6 cellular contexts compared by ENCODE assay signal in the genomic region with DNA sequence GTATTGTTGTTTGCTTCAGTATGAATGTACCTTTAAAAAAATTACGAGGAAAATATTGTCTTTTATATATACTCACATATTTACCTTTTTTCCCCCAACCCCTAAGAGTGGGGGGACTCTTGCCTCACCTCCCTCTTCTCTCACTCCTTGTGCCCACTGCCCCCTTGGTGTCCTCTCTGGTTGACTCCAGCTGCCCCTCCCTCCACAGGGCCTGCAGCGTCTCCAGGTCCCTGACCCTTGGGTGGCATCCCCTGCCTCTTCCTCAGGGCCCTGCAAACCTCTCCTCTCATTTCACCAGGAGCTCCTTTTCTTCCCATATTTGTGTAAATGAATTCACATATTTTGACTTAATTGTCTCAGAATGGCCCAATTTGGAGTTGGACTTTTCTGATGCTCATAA.
DNase-seq lines count a peak whose midpoint lies in the region; ATAC-seq, FAIRE-seq and TF ChIP-seq lines count a peak whose summit lies in the region.
"Not testable (repeated sequence)": the region's sequence is repeated elsewhere in the genome, so short reads cannot be mapped to it uniquely, and the experiment has no call there.

No MANE protein-coding gene starts in this region.

- not testable (repeated sequence) for H3K27ac Mint-ChIP-seq in activated CD4-positive, alpha-beta T cell treated with anti-CD3 and anti-CD28 coated beads, Interleukin-2, amount 10 ng/mL, durations not matched to agents 24 days and 14 days; activated CD4-positive, alpha-beta T cell treated with anti-CD3 and anti-CD28 coated beads, Interleukin-2, amount 10 ng/mL, durations not matched to agents 7 days and 5 days; osteocyte (ENCODE audit: unreplicated experiment)

- not testable (repeated sequence) for H3K36me3 Mint-ChIP-seq in activated CD4-positive, alpha-beta T cell treated with anti-CD3 and anti-CD28 coated beads, Interleukin-2, amount 10 ng/mL, durations not matched to agents 24 days and 14 days (ENCODE audit: low read depth); activated CD4-positive, alpha-beta T cell treated with anti-CD3 and anti-CD28 coated beads, Interleukin-2, amount 10 ng/mL, durations not matched to agents 7 days and 5 days (ENCODE audit: low read depth); osteocyte (ENCODE audit: unreplicated experiment)

- not testable (repeated sequence) for H3K9me3 Mint-ChIP-seq in activated CD4-positive, alpha-beta T cell treated with anti-CD3 and anti-CD28 coated beads, Interleukin-2, amount 10 ng/mL, durations not matched to agents 24 days and 14 days; activated CD4-positive, alpha-beta T cell treated with anti-CD3 and anti-CD28 coated beads, Interleukin-2, amount 10 ng/mL, durations not matched to agents 7 days and 5 days; osteocyte (ENCODE audit: unreplicated experiment)

- H3K4me1 ChIP-seq in kidney (ENCODE audit: control insufficient read depth in 1 of 2, insufficient read depth in 1 of 2, low read depth in 1 of 2, low read length in 2 of 2) = not testable (repeated sequence)

- H3K9ac ChIP-seq in kidney (ENCODE audit: low read length in 2 of 2) = not testable (repeated sequence)

- CTCF ChIA-PET in activated CD4-positive, alpha-beta T cell treated with anti-CD3 and anti-CD28 coated beads, Interleukin-2, amount 10 ng/mL, durations not matched to agents 7 days and 5 days (lab: Charles Lee) = not testable (repeated sequence)

- FAIRE-seq in kidney (lab: Jason Lieb, UNC) = not testable (repeated sequence)

- H3K27ac ChIP-seq in kidney (ENCODE audit: low read depth in 2 of 2, low read length in 2 of 2) = not testable (repeated sequence)

- DNase-seq in GM13976 (ENCODE audit: low spot score) (peak; percentile 11), kidney (peak; percentile 53), left lobe of liver (ENCODE audit: low spot score) (peak; percentile 35), osteocyte (ENCODE audit: extremely low spot score, unreplicated experiment) (peak; percentile 85)
- DNase-seq in activated CD4-positive, alpha-beta T cell treated with anti-CD3 and anti-CD28 coated beads, Interleukin-2, amount 10 ng/mL, durations not matched to agents 24 days and 14 days = peak; percentile 51
- peak; percentile 5 for DNase-seq in activated CD4-positive, alpha-beta T cell treated with anti-CD3 and anti-CD28 coated beads, Interleukin-2, amount 10 ng/mL, durations not matched to agents 7 days and 5 days

- POLR2A ChIA-PET in activated CD4-positive, alpha-beta T cell treated with anti-CD3 and anti-CD28 coated beads, Interleukin-2, amount 10 ng/mL, durations not matched to agents 7 days and 5 days (lab: Charles Lee) = not testable (repeated sequence)

- H3K4me3 ChIP-seq in kidney (ENCODE audit: low read length in 2 of 2) = not testable (repeated sequence)

- H3K27me3 Mint-ChIP-seq in activated CD4-positive, alpha-beta T cell treated with anti-CD3 and anti-CD28 coated beads, Interleukin-2, amount 10 ng/mL, durations not matched to agents 24 days and 14 days; activated CD4-positive, alpha-beta T cell treated with anti-CD3 and anti-CD28 coated beads, Interleukin-2, amount 10 ng/mL, durations not matched to agents 7 days and 5 days; osteocyte (ENCODE audit: unreplicated experiment): not testable (repeated sequence)

- H3K9me3 ChIP-seq in kidney (ENCODE audit: control insufficient read depth in 1 of 2, low read length in 2 of 2) = not testable (repeated sequence)

- not testable (repeated sequence) for H3K4me3 Mint-ChIP-seq in activated CD4-positive, alpha-beta T cell treated with anti-CD3 and anti-CD28 coated beads, Interleukin-2, amount 10 ng/mL, durations not matched to agents 24 days and 14 days; activated CD4-positive, alpha-beta T cell treated with anti-CD3 and anti-CD28 coated beads, Interleukin-2, amount 10 ng/mL, durations not matched to agents 7 days and 5 days; osteocyte (ENCODE audit: unreplicated experiment)

- intact Hi-C loops in activated CD4-positive, alpha-beta T cell treated with anti-CD3 and anti-CD28 coated beads, Interleukin-2, amount 10 ng/mL, durations not matched to agents 24 days and 14 days (cut with micrococcal nuclease); kidney (cut with DNase I): not testable (repeated sequence)

- ATAC-seq in left lobe of liver = not testable (repeated sequence)

- TF ChIP-seq CTCF in GM13976 (IDR thresholded peaks at IDR 0.05; ENCODE audit: borderline replicate concordance, control extremely low read depth, extremely low read depth, insufficient read depth, missing control alignments); kidney (IDR thresholded peaks at IDR 0.05; ENCODE audit: borderline replicate concordance, extremely low read depth, insufficient read depth); osteocyte (IDR thresholded peaks at IDR 0.05): not testable (repeated sequence)

- not testable (repeated sequence) for H3K36me3 ChIP-seq in kidney (ENCODE audit: control insufficient read depth in 1 of 2, insufficient read depth in 2 of 2, low read length in 2 of 2)

- H3K4me1 Mint-ChIP-seq in activated CD4-positive, alpha-beta T cell treated with anti-CD3 and anti-CD28 coated beads, Interleukin-2, amount 10 ng/mL, durations not matched to agents 24 days and 14 days; activated CD4-positive, alpha-beta T cell treated with anti-CD3 and anti-CD28 coated beads, Interleukin-2, amount 10 ng/mL, durations not matched to agents 7 days and 5 days; osteocyte (ENCODE audit: unreplicated experiment): not testable (repeated sequence)

- in situ Hi-C loops in GM13976 (cut with MboI; ENCODE audit: low sequenced_read_pairs, unreplicated experiment) = not testable (repeated sequence)

Comparison
In these comparisons a context has a peak if more than half of its experiments do, and no peak if none do; other contexts are left out.
1. DNase-seq: peak in every context shown above with its lines; median percentile 85 in osteocyte; 53 in kidney; 51 in activated CD4-positive, alpha-beta T cell treated with anti-CD3 and anti-CD28 coated beads, Interleukin-2, amount 10 ng/mL, durations not matched to agents 24 days and 14 days; 35 in left lobe of liver; 11 in GM13976; 5 in activated CD4-positive, alpha-beta T cell treated with anti-CD3 and anti-CD28 coated beads, Interleukin-2, amount 10 ng/mL, durations not matched to agents 7 days and 5 days.